Comparison of ENCODE assay signal across 1 cellular context in genomic region chr19:6087074-6087506, GRCh38.
TF ChIP-seq lines count a peak whose summit lies in the region.

No MANE protein-coding gene starts in this region.

TF ChIP-seq in HepG2, 621 proteins besides CTCF, POLR2A, EP300 and RAD21 (continues in another document):
- TF ChIP-seq MAX (IDR thresholded peaks at IDR 0.05), result peak; percentile 49
- TF ChIP-seq RXRA (CRISPR knock-in tag; IDR thresholded peaks at IDR 0.05), result 0 out of 2 replicates have a peak, but pooled peaks have one; percentile 42
- no peak for TF ChIP-seq FOXM1 (CRISPR knock-in tag; IDR thresholded peaks at IDR 0.05)
- TF ChIP-seq PHF21A (CRISPR knock-in tag; IDR thresholded peaks at IDR 0.05), result no peak
- TF ChIP-seq HNF4A (CRISPR knock-in tag; IDR thresholded peaks at IDR 0.05), result peak; percentile 41
- peak; percentile 44; the same call in 1 of the 2 replicates for TF ChIP-seq NCOR1 (IDR thresholded peaks at IDR 0.05; ENCODE audit: borderline replicate concordance, low read length)
- no peak for TF ChIP-seq HNRNPL (IDR thresholded peaks at IDR 0.05; ENCODE audit: low read depth, low read length)
- no peak for TF ChIP-seq ZZZ3 (CRISPR knock-in tag; IDR thresholded peaks at IDR 0.05; ENCODE audit: borderline replicate concordance)
- no peak for TF ChIP-seq ADNP (CRISPR knock-in tag; IDR thresholded peaks at IDR 0.05)
- TF ChIP-seq RARA (CRISPR knock-in tag; IDR thresholded peaks at IDR 0.05), result peak; percentile 43; the same call in 1 of the 2 replicates
- no peak for TF ChIP-seq IKZF1 (IDR thresholded peaks at IDR 0.05)
- no peak for TF ChIP-seq ZNF326 (CRISPR knock-in tag; IDR thresholded peaks at IDR 0.05; ENCODE audit: borderline replicate concordance)
- TF ChIP-seq TFDP1 (CRISPR knock-in tag; IDR thresholded peaks at IDR 0.05; ENCODE audit: borderline replicate concordance), result peak; percentile 37; the same call in 1 of the 2 replicates
- no peak for TF ChIP-seq ZSCAN29 (CRISPR knock-in tag; conservative IDR thresholded peaks at IDR 0.05)
- 0 out of 2 replicates have a peak, but pooled peaks have one; percentile 28 for TF ChIP-seq TBX2 (CRISPR knock-in tag; IDR thresholded peaks at IDR 0.05; ENCODE audit: borderline replicate concordance)
- no peak for TF ChIP-seq ZNF296 (CRISPR knock-in tag; conservative IDR thresholded peaks at IDR 0.05)
- 0 out of 2 replicates have a peak, but pooled peaks have one; percentile 20 for TF ChIP-seq HBP1 (CRISPR knock-in tag; IDR thresholded peaks at IDR 0.05; ENCODE audit: low read depth)
- TF ChIP-seq PAXIP1 (CRISPR knock-in tag; conservative IDR thresholded peaks at IDR 0.05), result peak; percentile 35
- peak; percentile 55; the same call in 1 of the 2 replicates for TF ChIP-seq HDAC2 (CRISPR knock-in tag; IDR thresholded peaks at IDR 0.05)
- TF ChIP-seq SALL1 (CRISPR knock-in tag; IDR thresholded peaks at IDR 0.05), result peak; percentile 59; the same call in 1 of the 2 replicates
- no peak for TF ChIP-seq LCORL (IDR thresholded peaks at IDR 0.05)
- TF ChIP-seq LCORL (CRISPR knock-in tag; IDR thresholded peaks at IDR 0.05), result peak; percentile 55
- TF ChIP-seq ZNF121 (CRISPR knock-in tag; IDR thresholded peaks at IDR 0.05), result no peak
- peak; percentile 68; the same call in 1 of the 2 replicates for TF ChIP-seq MIXL1 (CRISPR knock-in tag; IDR thresholded peaks at IDR 0.05)
- TF ChIP-seq TARDBP (CRISPR knock-in tag; IDR thresholded peaks at IDR 0.05), result no peak
- no peak for TF ChIP-seq TAF15 (IDR thresholded peaks at IDR 0.05; ENCODE audit: low read depth, low read length, poor library complexity, severe bottlenecking)
- TF ChIP-seq ZSCAN25 (CRISPR knock-in tag; IDR thresholded peaks at IDR 0.05), result peak; percentile 72
- no peak for TF ChIP-seq KDM2A (CRISPR knock-in tag; IDR thresholded peaks at IDR 0.05; ENCODE audit: borderline replicate concordance, low read depth)
- peak; percentile 99 for TF ChIP-seq BCL6 (CRISPR knock-in tag; IDR thresholded peaks at IDR 0.05)
- TF ChIP-seq ARID5B (CRISPR knock-in tag; IDR thresholded peaks at IDR 0.05), result peak; percentile 43; the same call in 1 of the 2 replicates
- peak; percentile 59; the same call in 1 of the 2 replicates for TF ChIP-seq ZNF652 (CRISPR knock-in tag; IDR thresholded peaks at IDR 0.05; ENCODE audit: borderline replicate concordance, low read depth)
- TF ChIP-seq DNMT3B (CRISPR knock-in tag; conservative IDR thresholded peaks at IDR 0.05), result no peak
- no peak for TF ChIP-seq GTF3A (CRISPR knock-in tag; conservative IDR thresholded peaks at IDR 0.05)
- no peak for TF ChIP-seq FOXP4 (CRISPR knock-in tag; IDR thresholded peaks at IDR 0.05)
- TF ChIP-seq ETV5 (CRISPR knock-in tag; IDR thresholded peaks at IDR 0.05; ENCODE audit: borderline replicate concordance), result peak; percentile 7; the same call in 1 of the 2 replicates
- peak; percentile 40 for TF ChIP-seq TEAD3 (CRISPR knock-in tag; optimal IDR thresholded peaks at IDR 0.05; ENCODE audit: borderline replicate concordance)
- TF ChIP-seq ZNF800 (CRISPR knock-in tag; IDR thresholded peaks at IDR 0.05), result 0 out of 2 replicates have a peak, but pooled peaks have one; percentile 43
- peak; percentile 33; the same call in 1 of the 2 replicates for TF ChIP-seq ZNF687 (CRISPR knock-in tag; IDR thresholded peaks at IDR 0.05)
- 0 out of 2 replicates have a peak, but pooled peaks have one; percentile 16 for TF ChIP-seq SOX5 (CRISPR knock-in tag; IDR thresholded peaks at IDR 0.05; ENCODE audit: borderline replicate concordance)
- TF ChIP-seq ZNF670 (CRISPR knock-in tag; IDR thresholded peaks at IDR 0.05; ENCODE audit: borderline replicate concordance), result peak; percentile 51; the same call in 1 of the 2 replicates
- peak; percentile 91 for TF ChIP-seq ZNF205 (CRISPR knock-in tag; IDR thresholded peaks at IDR 0.05)
- TF ChIP-seq SOX13 (IDR thresholded peaks at IDR 0.05), result no peak
- 0 out of 4 replicates have a peak, but pooled peaks of 1 of the 2 experiments have one; percentile 27 for TF ChIP-seq SOX13 (CRISPR knock-in tag; conservative IDR thresholded peaks at IDR 0.05 in 1 of 2, IDR thresholded peaks at IDR 0.05 in 1 of 2)
- no peak for TF ChIP-seq ATRX (CRISPR knock-in tag; IDR thresholded peaks at IDR 0.05; ENCODE audit: borderline replicate concordance)
- peak; percentile 45; the same call in 1 of the 2 replicates for TF ChIP-seq SAP130 (CRISPR knock-in tag; IDR thresholded peaks at IDR 0.05; ENCODE audit: low read depth)
- peak; percentile 38; the same call in 1 of the 2 replicates for TF ChIP-seq HDAC1 (CRISPR knock-in tag; IDR thresholded peaks at IDR 0.05)
